13 cellular contexts compared by ENCODE assay signal in genomic region chr15:55344206-55344605, GRCh38. TPM values are rescaled to one million over a fixed set of nuclear protein-coding genes. Genes with fewer than 3 reads are reported as not detected.
DNase-seq lines count a peak whose midpoint lies in the region; ATAC-seq and TF ChIP-seq lines count a peak whose summit lies in the region.
"Had no signal": no experiment of that assay in that cellular context is flagged by ENCODE, and none has a peak within 500 bp of the region (broad histone marks: within the 10 kb centered on the region; RNA-seq: fewer than 3 reads in every experiment).

No MANE protein-coding gene starts in this region.

- peak; percentile 45 for DNase-seq in GM23248
- no peak for DNase-seq in T-cell
- DNase-seq in right cardiac atrium = no peak
- peak; percentile 73 for DNase-seq in prostate gland (ENCODE audit: low spot score)
- DNase-seq in adrenal gland = no peak
- DNase-seq in NCI-H146 (lab: John Stamatoyannopoulos, UW) = no peak
- DNase-seq: gastrocnemius medialis; NCI-H510A treated with DMSO at 0.1 percent for 48 hours; stimulated activated naive CD8-positive, alpha-beta T cell treated with anti-CD3 and anti-CD28 coated beads, Interleukin-15, amount 100 ng/mL, for 72 hours had no signal

- H3K4me3 Mint-ChIP-seq in T-cell = no peak overlapping the region
- H3K4me3 Mint-ChIP-seq: stimulated activated naive CD8-positive, alpha-beta T cell treated with anti-CD3 and anti-CD28 coated beads, Interleukin-15, amount 100 ng/mL, for 72 hours; T-helper 1 cell treated with Interleukin-12 subunit alpha and Interleukin-12 subunit beta and Interleukin-4 antibody, amounts not matched to agents 30 μg/mL and 1 μg/mL, for 36 hours had no signal

- H3K27me3 Mint-ChIP-seq in T-cell = no peaks in the 10 kb centered on the region
- H3K27me3 Mint-ChIP-seq: stimulated activated naive CD8-positive, alpha-beta T cell treated with anti-CD3 and anti-CD28 coated beads, Interleukin-15, amount 100 ng/mL, for 72 hours had no signal

- H3K4me3 ChIP-seq in GM23248 (no peak overlapping the region), right cardiac atrium (ENCODE audit: low read length) (no peak overlapping the region), prostate gland (no peak overlapping the region), adrenal gland (no peak overlapping the region)
- H3K4me3 ChIP-seq: gastrocnemius medialis had no signal

- H3K4me1 ChIP-seq in GM23248 (ENCODE audit: insufficient read depth) (peaks cover 8% of the 10 kb centered on the region; the same call in 1 of the 2 replicates), right cardiac atrium (ENCODE audit: control insufficient read depth, insufficient read depth, low read length) (peaks cover 3% of the 10 kb centered on the region), prostate gland (replicated peaks) (no peaks in the 10 kb centered on the region), adrenal gland (replicated peaks in 1 of 2) (no peaks in the 10 kb centered on the region)
- H3K4me1 ChIP-seq: gastrocnemius medialis had no signal

- no peaks in the 10 kb centered on the region for H4K20me1 ChIP-seq in GM23248 (ENCODE audit: insufficient read depth)

- H3K27ac ChIP-seq in GM23248 (peak overlapping the region; percentile 36), right cardiac atrium (ENCODE audit: low read length) (peak overlapping the region; percentile 30), prostate gland (peak overlapping the region in 1 of 2 donors; percentile 51), adrenal gland (no peak overlapping the region)
- H3K27ac ChIP-seq: gastrocnemius medialis, KMS-11 had no signal

- H3K9me3 ChIP-seq in GM23248 (ENCODE audit: low read depth) (no peaks in the 10 kb centered on the region), right cardiac atrium (ENCODE audit: control insufficient read depth, low read length) (no peaks in the 10 kb centered on the region), prostate gland (no peaks in the 10 kb centered on the region), adrenal gland (replicated peaks in 1 of 3) (no peaks in the 10 kb centered on the region)
- H3K9me3 ChIP-seq: gastrocnemius medialis had no signal

- H3K36me3 ChIP-seq in GM23248 (ENCODE audit: low read depth) = 0 out of 2 replicates have a peak, but pooled peaks cover 6% of the 10 kb centered on the region
- no peaks in the 10 kb centered on the region for H3K36me3 ChIP-seq in prostate gland
- no peaks in the 10 kb centered on the region for H3K36me3 ChIP-seq in adrenal gland (replicated peaks in 1 of 2)
- H3K36me3 ChIP-seq: gastrocnemius medialis had no signal

- no peaks in the 10 kb centered on the region for H3K9me3 Mint-ChIP-seq in T-cell
- H3K9me3 Mint-ChIP-seq: stimulated activated naive CD8-positive, alpha-beta T cell treated with anti-CD3 and anti-CD28 coated beads, Interleukin-15, amount 100 ng/mL, for 72 hours; T-helper 1 cell treated with Interleukin-12 subunit alpha and Interleukin-12 subunit beta and Interleukin-4 antibody, amounts not matched to agents 30 μg/mL and 1 μg/mL, for 36 hours had no signal

- ATAC-seq in T-cell (replicated peaks in 1 of 4) = no peak
- peak; percentile 46 to 63 for ATAC-seq in right cardiac atrium
- ATAC-seq in HG03432 (IDR thresholded peaks at IDR 0.05; ENCODE audit: unreplicated experiment) = no peak
- ATAC-seq in HG03469 (IDR thresholded peaks at IDR 0.05; ENCODE audit: unreplicated experiment) = no peak
- ATAC-seq: gastrocnemius medialis; stimulated activated naive CD8-positive, alpha-beta T cell treated with anti-CD3 and anti-CD28 coated beads, Interleukin-15, amount 100 ng/mL, for 72 hours had no signal

- peak overlapping the region; percentile 17 to 35 for H3K27ac Mint-ChIP-seq in T-cell
- H3K27ac Mint-ChIP-seq: stimulated activated naive CD8-positive, alpha-beta T cell treated with anti-CD3 and anti-CD28 coated beads, Interleukin-15, amount 100 ng/mL, for 72 hours; T-helper 1 cell treated with Interleukin-12 subunit alpha and Interleukin-12 subunit beta and Interleukin-4 antibody, amounts not matched to agents 30 μg/mL and 1 μg/mL, for 36 hours had no signal

- H3F3A ChIP-seq in GM23248 (ENCODE audit: insufficient read depth) = peaks cover 14% of the 10 kb centered on the region; the same call in 1 of the 2 replicates

- POLR2A ChIA-PET in T-cell (lab: Charles Lee) = no interaction called here

- no peaks in the 10 kb centered on the region for H3K9me2 ChIP-seq in GM23248 (ENCODE audit: insufficient read depth)

- no peak overlapping the region for H2AFZ ChIP-seq in GM23248

- in situ Hi-C loops in GM23248 (cut with MboI) = no loop called here

- H3K4me1 Mint-ChIP-seq in T-cell = no peaks in the 10 kb centered on the region
- H3K4me1 Mint-ChIP-seq: stimulated activated naive CD8-positive, alpha-beta T cell treated with anti-CD3 and anti-CD28 coated beads, Interleukin-15, amount 100 ng/mL, for 72 hours had no signal

- H3K9ac ChIP-seq in GM23248 = no peak overlapping the region
- H3K9ac ChIP-seq: KMS-11 had no signal

- 94% methylated on average over 2 of the region's 2 CpGs for WGBS in GM23248 (ENCODE audit: low coverage in 1 of 2, low lambda C conversion rate in 2 of 2, missing lambda C conversion rate in 2 of 2), 2 experiments
- 62% methylated on average over 2 of the region's 2 CpGs for WGBS in right cardiac atrium
- 47% methylated on average over 2 of the region's 2 CpGs for WGBS in prostate gland
- WGBS in adrenal gland, 4 donors = 92 to 97% (median 96%) methylated on average over 2 of the region's 2 CpGs

- intact Hi-C loops in right cardiac atrium (cut with DNase I) (no loop called here), prostate gland (cut with DNase I) (no loop called here), adrenal gland (cut with DNase I) (no loop called here)

- no peak for TF ChIP-seq CTCF in prostate gland (IDR thresholded peaks at IDR 0.05)
- TF ChIP-seq CTCF in adrenal gland (IDR thresholded peaks at IDR 0.05) = no peak

- H3K36me3 Mint-ChIP-seq in T-cell = peaks cover 41% of the 10 kb centered on the region

- H3K27me3 ChIP-seq in GM23248 (replicated peaks; ENCODE audit: insufficient read depth) (no peaks in the 10 kb centered on the region), right cardiac atrium (ENCODE audit: control insufficient read depth, insufficient read depth) (no peaks in the 10 kb centered on the region), prostate gland (replicated peaks; ENCODE audit: insufficient read depth) (no peaks in the 10 kb centered on the region), adrenal gland (no peaks in the 10 kb centered on the region)
- H3K27me3 ChIP-seq: gastrocnemius medialis had no signal

- no peak overlapping the region for H3K4me2 ChIP-seq in GM23248 (ENCODE audit: unreplicated experiment)
- H3K4me2 ChIP-seq: KMS-11 had no signal

- CTCF ChIA-PET in T-cell (lab: Charles Lee) = no interaction called here

- H3K79me2 ChIP-seq in GM23248 (ENCODE audit: insufficient read depth) = no peaks in the 10 kb centered on the region

- TF ChIP-seq POLR2A in prostate gland (IDR thresholded peaks at IDR 0.05) = no peak
- no peak for TF ChIP-seq POLR2A in adrenal gland (IDR thresholded peaks at IDR 0.05)

RNA-seq across cellular contexts. Expression of gene PIGB, which starts 25.2 kb away (rescaled TPM):
- total RNA-seq in GM23248 (2014; rRNA removed; shearing (Covaris generic)) = 10.4 and 10.6 TPM in 2 replicates
- 17.2 and 18.3 TPM in 2 replicates for polyA plus RNA-seq in GM23248 (2016; fragmentation: Nextera tagmentation; extraction: Ambion mirVana)
- 10 to 100 TPM; 16.3 to 28.2 (median 20.1) TPM for total RNA-seq in T-cell
- 1 to 10 TPM; 3.2 to 6.7 (median 5.4) TPM for total RNA-seq in right cardiac atrium
- 5.3 TPM for polyA plus RNA-seq in right cardiac atrium
- total RNA-seq in prostate gland = 10 to 100 TPM; 13.0 to 15.3 TPM
- 10 to 100 TPM in 6 of 8 donors, 1 to 10 TPM in 2; 9.5 to 19.6 (median 12.3) TPM for total RNA-seq in adrenal gland
- polyA plus RNA-seq in adrenal gland = 10 to 100 TPM; 16.2 to 33.8 (median 20.4) TPM

RNA-seq across cellular contexts. Expression of gene PIGBOS1, which starts 25.3 kb away (rescaled TPM):
- 13.4 and 30.2 TPM in 2 replicates for total RNA-seq in GM23248 (2014; rRNA removed; shearing (Covaris generic))
- 14.5 and 16.8 TPM in 2 replicates for polyA plus RNA-seq in GM23248 (2016; fragmentation: Nextera tagmentation; extraction: Ambion mirVana)
- total RNA-seq in T-cell = 10 to 100 TPM; 10.0 to 24.4 (median 16.7) TPM
- 10 to 100 TPM in 1 of 4 donors, 1 to 10 TPM in 3; 8.0 to 10.2 (median 9.0) TPM for total RNA-seq in right cardiac atrium
- polyA plus RNA-seq in right cardiac atrium = 21.5 TPM
- total RNA-seq in prostate gland = 10 to 100 TPM; 15.5 to 34.1 TPM
- 10 to 100 TPM; 11.1 to 18.2 (median 13.6) TPM for total RNA-seq in adrenal gland
- polyA plus RNA-seq in adrenal gland = 10 to 100 TPM; 14.5 to 21.6 (median 17.4) TPM

RNA-seq across cellular contexts. Expression of gene RAB27A, which starts 54.6 kb away (rescaled TPM):
- 5.4 and 9.5 TPM in 2 replicates for total RNA-seq in GM23248 (2014; rRNA removed; shearing (Covaris generic))
- polyA plus RNA-seq in GM23248 (2016; fragmentation: Nextera tagmentation; extraction: Ambion mirVana) (9.0 and 9.1 TPM in 2 replicates), right cardiac atrium (3.0 TPM), adrenal gland (100 to 1,000 TPM in 1 of 3 donors, 10 to 100 TPM in 2; 12.6 to 102 (median 12.7) TPM)
- total RNA-seq in T-cell (10 to 100 TPM; 29.7 to 47.2 (median 35.2) TPM), right cardiac atrium (10 to 100 TPM in 2 of 4 donors, 1 to 10 TPM in 2; 7.6 to 18.0 (median 9.7) TPM), prostate gland (10 to 100 TPM; 27.6 to 50.6 TPM), adrenal gland (10 to 100 TPM; 17.7 to 78.3 (median 46.7) TPM)

Comparison
In these comparisons a context has a peak if more than half of its experiments do, and no peak if none do; other contexts are left out.
1. DNase-seq: peak in GM23248 (single experiment) and prostate gland (single experiment); none in T-cell (0 of 34), right cardiac atrium (0 of 3), adrenal gland (0 of 7) and NCI-H146 (single experiment).
2. H3K27ac ChIP-seq: peak in GM23248 (single experiment) and right cardiac atrium (single experiment); none in adrenal gland (0 of 5).
3. ATAC-seq: peak in right cardiac atrium (2 of 2); none in T-cell (0 of 4), HG03432 (single experiment) and HG03469 (single experiment).